In the genomic region with DNA sequence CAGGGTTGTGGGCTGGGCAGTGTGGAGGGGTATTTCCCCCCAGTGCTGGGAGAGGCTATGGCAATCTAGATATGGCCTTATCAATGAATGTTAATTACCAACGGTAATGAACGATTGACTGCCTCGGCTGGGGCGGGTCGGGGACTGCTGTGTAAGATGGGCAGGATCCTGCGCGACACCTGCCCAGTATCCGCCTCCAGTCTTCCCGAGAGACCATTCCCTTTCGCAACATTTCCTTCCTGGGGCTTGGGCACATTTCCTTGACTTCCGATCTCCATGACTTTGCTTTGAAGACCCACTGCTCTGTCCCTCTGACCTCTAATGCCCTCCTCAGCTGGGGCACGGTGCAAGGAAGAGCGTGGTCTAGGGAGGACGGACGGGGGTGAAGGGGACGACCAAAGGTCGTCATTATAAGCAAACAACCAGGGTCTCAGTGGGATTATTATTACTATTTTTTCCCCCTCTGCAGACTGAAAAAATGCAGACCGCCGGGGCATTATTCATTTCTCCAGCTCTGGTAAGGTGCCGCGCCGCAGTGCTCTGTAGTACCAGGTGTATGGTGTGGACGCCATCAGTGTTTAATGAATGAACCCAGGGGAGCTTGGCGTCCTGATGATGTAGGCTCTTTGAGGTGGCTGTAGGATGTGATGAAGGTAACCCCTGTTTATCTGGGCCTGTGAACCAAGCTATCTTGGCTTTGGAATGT, we compare ENCODE assay signal across 1 cellular context.
TF ChIP-seq lines count a peak whose summit lies in the region.

No MANE protein-coding gene starts in this region.

TF ChIP-seq in GM12878, 131 proteins besides CTCF, POLR2A, EP300 and RAD21:
- TF ChIP-seq, protein P1, sequence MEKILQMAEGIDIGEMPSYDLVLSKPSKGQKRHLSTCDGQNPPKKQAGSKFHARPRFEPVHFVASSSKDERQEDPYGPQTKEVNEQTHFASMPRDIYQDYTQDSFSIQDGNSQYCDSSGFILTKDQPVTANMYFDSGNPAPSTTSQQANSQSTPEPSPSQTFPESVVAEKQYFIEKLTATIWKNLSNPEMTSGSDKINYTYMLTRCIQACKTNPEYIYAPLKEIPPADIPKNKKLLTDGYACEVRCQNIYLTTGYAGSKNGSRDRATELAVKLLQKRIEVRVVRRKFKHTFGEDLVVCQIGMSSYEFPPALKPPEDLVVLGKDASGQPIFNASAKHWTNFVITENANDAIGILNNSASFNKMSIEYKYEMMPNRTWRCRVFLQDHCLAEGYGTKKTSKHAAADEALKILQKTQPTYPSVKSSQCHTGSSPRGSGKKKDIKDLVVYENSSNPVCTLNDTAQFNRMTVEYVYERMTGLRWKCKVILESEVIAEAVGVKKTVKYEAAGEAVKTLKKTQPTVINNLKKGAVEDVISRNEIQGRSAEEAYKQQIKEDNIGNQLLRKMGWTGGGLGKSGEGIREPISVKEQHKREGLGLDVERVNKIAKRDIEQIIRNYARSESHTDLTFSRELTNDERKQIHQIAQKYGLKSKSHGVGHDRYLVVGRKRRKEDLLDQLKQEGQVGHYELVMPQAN (conservative IDR thresholded peaks at IDR 0.05) = peak; percentile 94
- TF ChIP-seq JUNB (IDR thresholded peaks at IDR 0.05) = no peak
- TF ChIP-seq ZNF207 (IDR thresholded peaks at IDR 0.05; ENCODE audit: borderline replicate concordance) = 0 out of 2 replicates have a peak, but pooled peaks have one; percentile 28
- TF ChIP-seq NR2F1 (conservative IDR thresholded peaks at IDR 0.05) = 0 out of 2 replicates have a peak, but pooled peaks have one; percentile 27
- TF ChIP-seq, protein P2, sequence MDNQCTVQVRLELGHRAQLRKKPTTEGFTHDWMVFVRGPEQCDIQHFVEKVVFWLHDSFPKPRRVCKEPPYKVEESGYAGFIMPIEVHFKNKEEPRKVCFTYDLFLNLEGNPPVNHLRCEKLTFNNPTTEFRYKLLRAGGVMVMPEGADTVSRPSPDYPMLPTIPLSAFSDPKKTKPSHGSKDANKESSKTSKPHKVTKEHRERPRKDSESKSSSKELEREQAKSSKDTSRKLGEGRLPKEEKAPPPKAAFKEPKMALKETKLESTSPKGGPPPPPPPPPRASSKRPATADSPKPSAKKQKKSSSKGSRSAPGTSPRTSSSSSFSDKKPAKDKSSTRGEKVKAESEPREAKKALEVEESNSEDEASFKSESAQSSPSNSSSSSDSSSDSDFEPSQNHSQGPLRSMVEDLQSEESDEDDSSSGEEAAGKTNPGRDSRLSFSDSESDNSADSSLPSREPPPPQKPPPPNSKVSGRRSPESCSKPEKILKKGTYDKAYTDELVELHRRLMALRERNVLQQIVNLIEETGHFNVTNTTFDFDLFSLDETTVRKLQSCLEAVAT (IDR thresholded peaks at IDR 0.05) = 0 out of 2 replicates have a peak, but pooled peaks have one; percentile 20
- TF ChIP-seq DPF2 (IDR thresholded peaks at IDR 0.05) = peak; percentile 35; the same call in 1 of the 2 replicates
- TF ChIP-seq TCF3 (IDR thresholded peaks at IDR 0.05; ENCODE audit: borderline replicate concordance, insufficient read depth, low read depth, low read length) = 0 out of 2 replicates have a peak, but pooled peaks have one; percentile 33
- peak; percentile 55; the same call in 1 of the 2 replicates for TF ChIP-seq BACH1 (IDR thresholded peaks at IDR 0.05; ENCODE audit: borderline replicate concordance)
- TF ChIP-seq LARP7 (IDR thresholded peaks at IDR 0.05) = peak; percentile 83
- no peak for TF ChIP-seq SP1 (IDR thresholded peaks at IDR 0.05; ENCODE audit: low read depth, low read length)
- 0 out of 4 replicates have a peak, but pooled peaks of 1 of the 2 experiments have one; percentile 1 for TF ChIP-seq BHLHE40 (IDR thresholded peaks at IDR 0.05; ENCODE audit: borderline replicate concordance in 1 of 2, low read depth in 2 of 2, low read length in 1 of 2)
- TF ChIP-seq, protein P3, sequence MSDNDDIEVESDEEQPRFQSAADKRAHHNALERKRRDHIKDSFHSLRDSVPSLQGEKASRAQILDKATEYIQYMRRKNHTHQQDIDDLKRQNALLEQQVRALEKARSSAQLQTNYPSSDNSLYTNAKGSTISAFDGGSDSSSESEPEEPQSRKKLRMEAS (IDR thresholded peaks at IDR 0.05; ENCODE audit: low read depth, low read length) = no peak
- TF ChIP-seq, protein P4, sequence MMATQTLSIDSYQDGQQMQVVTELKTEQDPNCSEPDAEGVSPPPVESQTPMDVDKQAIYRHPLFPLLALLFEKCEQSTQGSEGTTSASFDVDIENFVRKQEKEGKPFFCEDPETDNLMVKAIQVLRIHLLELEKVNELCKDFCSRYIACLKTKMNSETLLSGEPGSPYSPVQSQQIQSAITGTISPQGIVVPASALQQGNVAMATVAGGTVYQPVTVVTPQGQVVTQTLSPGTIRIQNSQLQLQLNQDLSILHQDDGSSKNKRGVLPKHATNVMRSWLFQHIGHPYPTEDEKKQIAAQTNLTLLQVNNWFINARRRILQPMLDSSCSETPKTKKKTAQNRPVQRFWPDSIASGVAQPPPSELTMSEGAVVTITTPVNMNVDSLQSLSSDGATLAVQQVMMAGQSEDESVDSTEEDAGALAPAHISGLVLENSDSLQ (IDR thresholded peaks at IDR 0.05) = no peak
